17 cellular contexts compared by ENCODE assay signal in the genomic region with DNA sequence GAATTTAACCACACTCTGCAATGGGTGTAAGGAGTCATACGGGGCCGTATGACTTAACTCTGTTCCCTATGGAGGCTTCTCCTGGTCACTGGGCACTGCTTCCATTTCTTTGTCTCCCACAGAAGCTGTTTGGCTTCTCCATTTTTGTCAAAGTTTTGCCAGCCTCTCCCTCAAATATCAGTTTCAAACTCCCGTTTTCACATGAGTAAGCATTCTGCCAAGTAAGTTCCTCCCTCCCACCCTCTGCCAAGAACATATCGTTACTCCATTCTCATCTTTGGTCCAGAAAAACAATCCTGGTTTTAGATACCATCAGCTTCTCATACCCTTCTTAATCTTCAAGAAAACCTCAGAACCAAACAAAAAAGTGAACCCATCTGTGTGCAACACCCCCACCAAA. TPM values are rescaled to one million over a fixed set of nuclear protein-coding genes. Genes with fewer than 3 reads are reported as not detected.
"Had no signal": no experiment of that assay in that cellular context is flagged by ENCODE, and none has a peak within 500 bp of the region (broad histone marks: within the 10 kb centered on the region; RNA-seq: fewer than 3 reads in every experiment).

No MANE protein-coding gene starts in this region.

- FAIRE-seq: endometrium had no signal

- H3K36me3 ChIP-seq: colonic mucosa, SJCRH30, upper lobe of left lung had no signal

- H3K4me1 ChIP-seq: colonic mucosa, SJCRH30 had no signal

- H3K9me3 ChIP-seq: body of pancreas, colonic mucosa, SJCRH30, upper lobe of left lung had no signal

- H3K27ac ChIP-seq: body of pancreas, colonic mucosa, SJCRH30 had no signal

- H3K4me3 ChIP-seq: body of pancreas, colonic mucosa, SJCRH30, upper lobe of left lung had no signal

- DNase-seq: activated CD4-positive, alpha-beta memory T cell treated with anti-CD3 and anti-CD28 coated beads, Interleukin-2, amount 10 ng/mL, durations not matched to agents 7 days and 5 days; activated CD4-positive, alpha-beta T cell treated with anti-CD3 and anti-CD28 coated beads for 4 hours; activated effector memory CD4-positive, alpha-beta T cell treated with anti-CD3 and anti-CD28 coated beads, Interleukin-2, amount 50 U/mL, for 16 hours; activated T-cell treated with anti-CD3 and anti-CD28 coated beads, Interleukin-2, amount 50 U/mL, for 4 hours; amygdala; body of pancreas; central memory CD4-positive, alpha-beta T cell; colonic mucosa; hypothalamus; kidney glomerular epithelial cell; SJCRH30; stimulated activated CD4-positive, alpha-beta T cell treated with anti-CD3 and anti-CD28 coated beads, Interleukin-2, amount 100 ng/mL, for 48 hours; T-helper 2 cell; upper lobe of left lung had no signal

- H3K27me3 ChIP-seq: colonic mucosa, upper lobe of left lung had no signal

- ATAC-seq: activated T-cell treated with anti-CD3 and anti-CD28 coated beads, Interleukin-2, amount 50 U/mL, for 4 hours; body of pancreas; esophagus mucosa; stimulated activated memory B cell treated with anti-CD40 and anti-IgM and Interleukin-4, amounts not matched to agents 10 μg/mL and 1 μg/mL and 100 μg/mL, for 72 hours had no signal

RNA-seq across cellular contexts. Expression of a gene that starts 6.2 kb away (rescaled TPM):
- total RNA-seq: activated CD4-positive, alpha-beta memory T cell treated with anti-CD3 and anti-CD28 coated beads, Interleukin-2, amount 10 ng/mL, durations not matched to agents 7 days and 5 days had no signal
